In the genomic region with DNA sequence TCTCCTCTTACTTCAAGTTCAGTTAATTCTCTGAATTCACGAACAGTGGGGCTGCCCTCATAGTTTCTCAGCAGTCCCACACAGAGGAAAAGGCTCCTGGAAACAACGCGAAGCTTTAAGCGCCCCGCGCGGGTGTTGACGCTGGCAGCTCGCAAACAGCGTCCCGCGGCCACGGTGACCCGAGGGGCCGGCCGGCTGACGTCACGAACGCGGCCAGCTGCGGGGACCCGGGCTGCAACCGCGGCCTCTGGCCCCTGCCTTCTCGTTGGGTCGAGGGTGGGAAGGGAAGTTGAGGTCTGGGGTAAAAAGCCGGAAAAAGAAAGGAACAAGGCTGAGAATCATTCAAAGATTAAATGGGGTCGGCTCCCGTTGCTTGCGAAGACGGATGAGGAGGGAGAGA, we compare ENCODE assay signal across 2 cellular contexts.
TF ChIP-seq lines count a peak whose summit lies in the region.

No MANE protein-coding gene starts in this region.

TF ChIP-seq in GM23338, 12 proteins besides CTCF, POLR2A, EP300 and RAD21 (continued from another document):
- TF ChIP-seq CREB1 (CRISPR knock-in tag; IDR thresholded peaks at IDR 0.05; ENCODE audit: low read depth) = peak; percentile 89
- no peak for TF ChIP-seq EZH2 (IDR thresholded peaks at IDR 0.05; ENCODE audit: low read depth, unreplicated experiment)
- no peak for TF ChIP-seq ZNF114 (CRISPR knock-in tag; IDR thresholded peaks at IDR 0.05)
- TF ChIP-seq, protein P1, sequence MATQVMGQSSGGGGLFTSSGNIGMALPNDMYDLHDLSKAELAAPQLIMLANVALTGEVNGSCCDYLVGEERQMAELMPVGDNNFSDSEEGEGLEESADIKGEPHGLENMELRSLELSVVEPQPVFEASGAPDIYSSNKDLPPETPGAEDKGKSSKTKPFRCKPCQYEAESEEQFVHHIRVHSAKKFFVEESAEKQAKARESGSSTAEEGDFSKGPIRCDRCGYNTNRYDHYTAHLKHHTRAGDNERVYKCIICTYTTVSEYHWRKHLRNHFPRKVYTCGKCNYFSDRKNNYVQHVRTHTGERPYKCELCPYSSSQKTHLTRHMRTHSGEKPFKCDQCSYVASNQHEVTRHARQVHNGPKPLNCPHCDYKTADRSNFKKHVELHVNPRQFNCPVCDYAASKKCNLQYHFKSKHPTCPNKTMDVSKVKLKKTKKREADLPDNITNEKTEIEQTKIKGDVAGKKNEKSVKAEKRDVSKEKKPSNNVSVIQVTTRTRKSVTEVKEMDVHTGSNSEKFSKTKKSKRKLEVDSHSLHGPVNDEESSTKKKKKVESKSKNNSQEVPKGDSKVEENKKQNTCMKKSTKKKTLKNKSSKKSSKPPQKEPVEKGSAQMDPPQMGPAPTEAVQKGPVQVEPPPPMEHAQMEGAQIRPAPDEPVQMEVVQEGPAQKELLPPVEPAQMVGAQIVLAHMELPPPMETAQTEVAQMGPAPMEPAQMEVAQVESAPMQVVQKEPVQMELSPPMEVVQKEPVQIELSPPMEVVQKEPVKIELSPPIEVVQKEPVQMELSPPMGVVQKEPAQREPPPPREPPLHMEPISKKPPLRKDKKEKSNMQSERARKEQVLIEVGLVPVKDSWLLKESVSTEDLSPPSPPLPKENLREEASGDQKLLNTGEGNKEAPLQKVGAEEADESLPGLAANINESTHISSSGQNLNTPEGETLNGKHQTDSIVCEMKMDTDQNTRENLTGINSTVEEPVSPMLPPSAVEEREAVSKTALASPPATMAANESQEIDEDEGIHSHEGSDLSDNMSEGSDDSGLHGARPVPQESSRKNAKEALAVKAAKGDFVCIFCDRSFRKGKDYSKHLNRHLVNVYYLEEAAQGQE (IDR thresholded peaks at IDR 0.05; ENCODE audit: unreplicated experiment) = no peak
TF ChIP-seq in GM23338: peak in this region for 1.

TF ChIP-seq in neural cell, 6 proteins besides CTCF, POLR2A, EP300 and RAD21 (continued from another document):
- no peak for TF ChIP-seq EZH2 (IDR thresholded peaks at IDR 0.05; ENCODE audit: borderline replicate concordance, insufficient read depth, low read length, poor library complexity, severe bottlenecking)
- TF ChIP-seq TAF1 (IDR thresholded peaks at IDR 0.05; ENCODE audit: low read depth) = no peak
- no peak for TF ChIP-seq POLR2AphosphoS5 (IDR thresholded peaks at IDR 0.05)
- TF ChIP-seq MXI1 (conservative IDR thresholded peaks at IDR 0.05; ENCODE audit: poor library complexity, severe bottlenecking) = no peak
- TF ChIP-seq, protein P1 (IDR thresholded peaks at IDR 0.05; ENCODE audit: borderline replicate concordance) = no peak
